Comparison of ENCODE assay signal across 2 cellular contexts in genomic region chr17:67032382-67032781, GRCh38.
TF ChIP-seq lines count a peak whose summit lies in the region.

No MANE protein-coding gene starts in this region.

TF ChIP-seq in HepG2, 621 proteins besides CTCF, POLR2A, EP300 and RAD21:
- TF ChIP-seq CREB1 (IDR thresholded peaks at IDR 0.05): peak; percentile 68
- no peak for TF ChIP-seq CREB1 (CRISPR knock-in tag; IDR thresholded peaks at IDR 0.05)
- peak; percentile 96 for TF ChIP-seq ATF7 (IDR thresholded peaks at IDR 0.05)
- TF ChIP-seq ATF7 (CRISPR knock-in tag; IDR thresholded peaks at IDR 0.05): no peak
- no peak for TF ChIP-seq FOSL1 (CRISPR knock-in tag; IDR thresholded peaks at IDR 0.05; ENCODE audit: borderline replicate concordance)

TF ChIP-seq in K562, 482 proteins besides CTCF, POLR2A, EP300 and RAD21:
- TF ChIP-seq ATF3 (IDR thresholded peaks at IDR 0.05) (peak; percentile 58), ATF3 (CRISPR knock-in tag; conservative IDR thresholded peaks at IDR 0.05) (no peak)
- TF ChIP-seq, protein P1, sequence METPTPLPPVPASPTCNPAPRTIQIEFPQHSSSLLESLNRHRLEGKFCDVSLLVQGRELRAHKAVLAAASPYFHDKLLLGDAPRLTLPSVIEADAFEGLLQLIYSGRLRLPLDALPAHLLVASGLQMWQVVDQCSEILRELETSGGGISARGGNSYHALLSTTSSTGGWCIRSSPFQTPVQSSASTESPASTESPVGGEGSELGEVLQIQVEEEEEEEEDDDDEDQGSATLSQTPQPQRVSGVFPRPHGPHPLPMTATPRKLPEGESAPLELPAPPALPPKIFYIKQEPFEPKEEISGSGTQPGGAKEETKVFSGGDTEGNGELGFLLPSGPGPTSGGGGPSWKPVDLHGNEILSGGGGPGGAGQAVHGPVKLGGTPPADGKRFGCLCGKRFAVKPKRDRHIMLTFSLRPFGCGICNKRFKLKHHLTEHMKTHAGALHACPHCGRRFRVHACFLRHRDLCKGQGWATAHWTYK (CRISPR knock-in tag; IDR thresholded peaks at IDR 0.05): no peak
